ENCODE assay signal across 2 cellular contexts in the genomic region with DNA sequence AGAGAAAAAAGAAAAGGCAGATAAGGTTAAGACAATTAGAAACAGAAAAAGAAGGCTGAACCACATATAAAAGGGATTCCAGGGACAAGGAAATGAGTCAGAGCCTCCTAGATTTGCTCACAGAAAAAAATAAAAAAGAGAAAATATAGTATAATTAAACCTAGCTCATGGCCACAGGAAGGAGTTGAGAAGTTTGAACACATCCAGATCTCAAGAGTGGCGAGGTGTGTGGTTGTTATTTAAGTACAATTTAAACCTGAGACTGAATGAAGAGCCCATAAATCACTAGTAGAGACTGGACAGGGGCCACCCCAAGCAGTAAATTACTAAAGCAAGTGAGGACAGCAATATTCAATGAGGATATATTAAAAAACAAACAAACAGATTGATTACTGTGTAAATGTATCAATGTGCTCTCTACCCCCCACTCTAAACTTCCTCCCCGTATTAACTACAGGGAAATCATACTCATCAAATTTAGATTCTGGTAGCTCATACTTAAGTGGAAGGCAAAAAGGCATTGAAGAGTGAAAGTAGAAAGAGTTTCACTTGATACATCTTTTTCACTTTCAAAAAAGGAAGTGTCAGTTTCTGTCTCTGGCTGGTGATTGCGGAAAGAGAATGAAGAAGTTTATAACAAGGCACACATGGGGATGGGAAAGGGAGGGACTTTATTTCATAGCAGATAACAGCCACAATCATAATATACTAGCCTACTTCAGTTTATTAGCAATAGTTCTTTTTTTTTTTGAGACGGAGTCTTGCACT.
TF ChIP-seq lines count a peak whose summit lies in the region.

No MANE protein-coding gene starts in this region.

TF ChIP-seq in IMR-90, 13 proteins besides CTCF, POLR2A, EP300 and RAD21:
- no peak for TF ChIP-seq NFE2L2 (IDR thresholded peaks at IDR 0.05; ENCODE audit: low read depth, low read length)
- no peak for TF ChIP-seq CEBPB (IDR thresholded peaks at IDR 0.05; ENCODE audit: low read depth, low read length)
- no peak for TF ChIP-seq BHLHE40 (IDR thresholded peaks at IDR 0.05; ENCODE audit: low read depth, low read length)
- no peak for TF ChIP-seq RCOR1 (IDR thresholded peaks at IDR 0.05; ENCODE audit: insufficient replicate concordance, low read length)
- TF ChIP-seq MAZ (IDR thresholded peaks at IDR 0.05; ENCODE audit: borderline replicate concordance, low read depth, low read length): no peak
- no peak for TF ChIP-seq MAFK (IDR thresholded peaks at IDR 0.05; ENCODE audit: low read depth, low read length)
- no peak for TF ChIP-seq CHD1 (IDR thresholded peaks at IDR 0.05; ENCODE audit: low read depth, low read length)
- TF ChIP-seq MXI1 (IDR thresholded peaks at IDR 0.05; ENCODE audit: borderline replicate concordance, low read depth, low read length): no peak
- TF ChIP-seq, protein P1, sequence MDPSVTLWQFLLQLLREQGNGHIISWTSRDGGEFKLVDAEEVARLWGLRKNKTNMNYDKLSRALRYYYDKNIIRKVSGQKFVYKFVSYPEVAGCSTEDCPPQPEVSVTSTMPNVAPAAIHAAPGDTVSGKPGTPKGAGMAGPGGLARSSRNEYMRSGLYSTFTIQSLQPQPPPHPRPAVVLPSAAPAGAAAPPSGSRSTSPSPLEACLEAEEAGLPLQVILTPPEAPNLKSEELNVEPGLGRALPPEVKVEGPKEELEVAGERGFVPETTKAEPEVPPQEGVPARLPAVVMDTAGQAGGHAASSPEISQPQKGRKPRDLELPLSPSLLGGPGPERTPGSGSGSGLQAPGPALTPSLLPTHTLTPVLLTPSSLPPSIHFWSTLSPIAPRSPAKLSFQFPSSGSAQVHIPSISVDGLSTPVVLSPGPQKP (IDR thresholded peaks at IDR 0.05; ENCODE audit: borderline replicate concordance, low read depth, low read length): no peak
- no peak for TF ChIP-seq RFX5 (IDR thresholded peaks at IDR 0.05; ENCODE audit: low read depth, low read length)
- TF ChIP-seq FOS (IDR thresholded peaks at IDR 0.05; ENCODE audit: low read depth, low read length): no peak
- TF ChIP-seq, protein P2, sequence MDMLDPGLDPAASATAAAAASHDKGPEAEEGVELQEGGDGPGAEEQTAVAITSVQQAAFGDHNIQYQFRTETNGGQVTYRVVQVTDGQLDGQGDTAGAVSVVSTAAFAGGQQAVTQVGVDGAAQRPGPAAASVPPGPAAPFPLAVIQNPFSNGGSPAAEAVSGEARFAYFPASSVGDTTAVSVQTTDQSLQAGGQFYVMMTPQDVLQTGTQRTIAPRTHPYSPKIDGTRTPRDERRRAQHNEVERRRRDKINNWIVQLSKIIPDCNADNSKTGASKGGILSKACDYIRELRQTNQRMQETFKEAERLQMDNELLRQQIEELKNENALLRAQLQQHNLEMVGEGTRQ (IDR thresholded peaks at IDR 0.05; ENCODE audit: low read depth, low read length): no peak
- no peak for TF ChIP-seq SMC3 (IDR thresholded peaks at IDR 0.05; ENCODE audit: low read depth, low read length)

TF ChIP-seq in GM12878, 131 proteins besides CTCF, POLR2A, EP300 and RAD21:
- TF ChIP-seq RUNX3 (IDR thresholded peaks at IDR 0.05; ENCODE audit: low read length) (0 out of 2 replicates have a peak, but pooled peaks have one; percentile 11), TAF1 (IDR thresholded peaks at IDR 0.05; ENCODE audit: borderline replicate concordance, low read depth, low read length) (no peak), SPI1 (IDR thresholded peaks at IDR 0.05; ENCODE audit: borderline replicate concordance, insufficient read depth, low read depth, low read length) (peak; percentile 85), NFIC (IDR thresholded peaks at IDR 0.05; ENCODE audit: low read depth, low read length) (peak; percentile 47; the same call in 1 of the 2 replicates), SUZ12 (IDR thresholded peaks at IDR 0.05; ENCODE audit: unreplicated experiment) (no peak), JUNB (IDR thresholded peaks at IDR 0.05) (no peak), ETV6 (conservative IDR thresholded peaks at IDR 0.05 in 1 of 2, IDR thresholded peaks at IDR 0.05 in 1 of 2; ENCODE audit: borderline replicate concordance in 1 of 2, low read depth in 1 of 2) (peak in 1 of 2 experiments; percentile 83; a peak in 2 of 4 replicates), IKZF2 (IDR thresholded peaks at IDR 0.05) (peak in 1 of 2 experiments; percentile 60; a peak in 3 of 4 replicates)
- TF ChIP-seq, protein P3, sequence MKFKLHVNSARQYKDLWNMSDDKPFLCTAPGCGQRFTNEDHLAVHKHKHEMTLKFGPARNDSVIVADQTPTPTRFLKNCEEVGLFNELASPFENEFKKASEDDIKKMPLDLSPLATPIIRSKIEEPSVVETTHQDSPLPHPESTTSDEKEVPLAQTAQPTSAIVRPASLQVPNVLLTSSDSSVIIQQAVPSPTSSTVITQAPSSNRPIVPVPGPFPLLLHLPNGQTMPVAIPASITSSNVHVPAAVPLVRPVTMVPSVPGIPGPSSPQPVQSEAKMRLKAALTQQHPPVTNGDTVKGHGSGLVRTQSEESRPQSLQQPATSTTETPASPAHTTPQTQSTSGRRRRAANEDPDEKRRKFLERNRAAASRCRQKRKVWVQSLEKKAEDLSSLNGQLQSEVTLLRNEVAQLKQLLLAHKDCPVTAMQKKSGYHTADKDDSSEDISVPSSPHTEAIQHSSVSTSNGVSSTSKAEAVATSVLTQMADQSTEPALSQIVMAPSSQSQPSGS (IDR thresholded peaks at IDR 0.05; ENCODE audit: low read length): peak; percentile 12; the same call in 1 of the 2 replicates
- TF ChIP-seq, protein P4, sequence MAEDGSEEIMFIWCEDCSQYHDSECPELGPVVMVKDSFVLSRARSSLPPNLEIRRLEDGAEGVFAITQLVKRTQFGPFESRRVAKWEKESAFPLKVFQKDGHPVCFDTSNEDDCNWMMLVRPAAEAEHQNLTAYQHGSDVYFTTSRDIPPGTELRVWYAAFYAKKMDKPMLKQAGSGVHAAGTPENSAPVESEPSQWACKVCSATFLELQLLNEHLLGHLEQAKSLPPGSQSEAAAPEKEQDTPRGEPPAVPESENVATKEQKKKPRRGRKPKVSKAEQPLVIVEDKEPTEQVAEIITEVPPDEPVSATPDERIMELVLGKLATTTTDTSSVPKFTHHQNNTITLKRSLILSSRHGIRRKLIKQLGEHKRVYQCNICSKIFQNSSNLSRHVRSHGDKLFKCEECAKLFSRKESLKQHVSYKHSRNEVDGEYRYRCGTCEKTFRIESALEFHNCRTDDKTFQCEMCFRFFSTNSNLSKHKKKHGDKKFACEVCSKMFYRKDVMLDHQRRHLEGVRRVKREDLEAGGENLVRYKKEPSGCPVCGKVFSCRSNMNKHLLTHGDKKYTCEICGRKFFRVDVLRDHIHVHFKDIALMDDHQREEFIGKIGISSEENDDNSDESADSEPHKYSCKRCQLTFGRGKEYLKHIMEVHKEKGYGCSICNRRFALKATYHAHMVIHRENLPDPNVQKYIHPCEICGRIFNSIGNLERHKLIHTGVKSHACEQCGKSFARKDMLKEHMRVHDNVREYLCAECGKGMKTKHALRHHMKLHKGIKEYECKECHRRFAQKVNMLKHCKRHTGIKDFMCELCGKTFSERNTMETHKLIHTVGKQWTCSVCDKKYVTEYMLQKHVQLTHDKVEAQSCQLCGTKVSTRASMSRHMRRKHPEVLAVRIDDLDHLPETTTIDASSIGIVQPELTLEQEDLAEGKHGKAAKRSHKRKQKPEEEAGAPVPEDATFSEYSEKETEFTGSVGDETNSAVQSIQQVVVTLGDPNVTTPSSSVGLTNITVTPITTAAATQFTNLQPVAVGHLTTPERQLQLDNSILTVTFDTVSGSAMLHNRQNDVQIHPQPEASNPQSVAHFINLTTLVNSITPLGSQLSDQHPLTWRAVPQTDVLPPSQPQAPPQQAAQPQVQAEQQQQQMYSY (CRISPR knock-in tag; IDR thresholded peaks at IDR 0.05): no peak
- TF ChIP-seq, protein P5, sequence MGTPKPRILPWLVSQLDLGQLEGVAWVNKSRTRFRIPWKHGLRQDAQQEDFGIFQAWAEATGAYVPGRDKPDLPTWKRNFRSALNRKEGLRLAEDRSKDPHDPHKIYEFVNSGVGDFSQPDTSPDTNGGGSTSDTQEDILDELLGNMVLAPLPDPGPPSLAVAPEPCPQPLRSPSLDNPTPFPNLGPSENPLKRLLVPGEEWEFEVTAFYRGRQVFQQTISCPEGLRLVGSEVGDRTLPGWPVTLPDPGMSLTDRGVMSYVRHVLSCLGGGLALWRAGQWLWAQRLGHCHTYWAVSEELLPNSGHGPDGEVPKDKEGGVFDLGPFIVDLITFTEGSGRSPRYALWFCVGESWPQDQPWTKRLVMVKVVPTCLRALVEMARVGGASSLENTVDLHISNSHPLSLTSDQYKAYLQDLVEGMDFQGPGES (IDR thresholded peaks at IDR 0.05): no peak
- TF ChIP-seq, protein P6, sequence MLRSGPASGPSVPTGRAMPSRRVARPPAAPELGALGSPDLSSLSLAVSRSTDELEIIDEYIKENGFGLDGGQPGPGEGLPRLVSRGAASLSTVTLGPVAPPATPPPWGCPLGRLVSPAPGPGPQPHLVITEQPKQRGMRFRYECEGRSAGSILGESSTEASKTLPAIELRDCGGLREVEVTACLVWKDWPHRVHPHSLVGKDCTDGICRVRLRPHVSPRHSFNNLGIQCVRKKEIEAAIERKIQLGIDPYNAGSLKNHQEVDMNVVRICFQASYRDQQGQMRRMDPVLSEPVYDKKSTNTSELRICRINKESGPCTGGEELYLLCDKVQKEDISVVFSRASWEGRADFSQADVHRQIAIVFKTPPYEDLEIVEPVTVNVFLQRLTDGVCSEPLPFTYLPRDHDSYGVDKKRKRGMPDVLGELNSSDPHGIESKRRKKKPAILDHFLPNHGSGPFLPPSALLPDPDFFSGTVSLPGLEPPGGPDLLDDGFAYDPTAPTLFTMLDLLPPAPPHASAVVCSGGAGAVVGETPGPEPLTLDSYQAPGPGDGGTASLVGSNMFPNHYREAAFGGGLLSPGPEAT (IDR thresholded peaks at IDR 0.05; ENCODE audit: low read depth): no peak
- TF ChIP-seq, protein P7, sequence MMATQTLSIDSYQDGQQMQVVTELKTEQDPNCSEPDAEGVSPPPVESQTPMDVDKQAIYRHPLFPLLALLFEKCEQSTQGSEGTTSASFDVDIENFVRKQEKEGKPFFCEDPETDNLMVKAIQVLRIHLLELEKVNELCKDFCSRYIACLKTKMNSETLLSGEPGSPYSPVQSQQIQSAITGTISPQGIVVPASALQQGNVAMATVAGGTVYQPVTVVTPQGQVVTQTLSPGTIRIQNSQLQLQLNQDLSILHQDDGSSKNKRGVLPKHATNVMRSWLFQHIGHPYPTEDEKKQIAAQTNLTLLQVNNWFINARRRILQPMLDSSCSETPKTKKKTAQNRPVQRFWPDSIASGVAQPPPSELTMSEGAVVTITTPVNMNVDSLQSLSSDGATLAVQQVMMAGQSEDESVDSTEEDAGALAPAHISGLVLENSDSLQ (IDR thresholded peaks at IDR 0.05): 0 out of 2 replicates have a peak, but pooled peaks have one; percentile 21
